ENCODE assay signal across 15 cellular contexts in the genomic region with DNA sequence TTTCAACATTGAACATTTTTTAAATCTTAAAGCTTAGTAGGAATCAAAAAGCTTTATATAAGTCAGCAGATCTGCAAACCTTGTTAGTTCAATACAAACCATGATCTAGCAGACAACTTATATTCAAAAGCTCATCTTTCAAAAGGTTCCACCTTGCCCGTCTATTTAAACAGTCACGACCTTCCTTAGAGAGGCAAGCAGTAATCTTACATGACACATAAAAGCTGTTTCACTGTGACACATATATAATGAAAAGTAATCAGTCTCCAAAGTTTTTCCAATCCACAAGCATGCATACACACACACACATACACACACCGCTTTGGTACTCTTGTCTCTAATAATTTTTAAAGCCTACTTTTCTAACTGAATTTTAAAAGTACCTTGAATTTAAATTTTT. TPM values are rescaled to one million over a fixed set of nuclear protein-coding genes. Genes with fewer than 3 reads are reported as not detected.
DNase-seq lines count a peak whose midpoint lies in the region; ATAC-seq and TF ChIP-seq lines count a peak whose summit lies in the region.
"Had no signal": no experiment of that assay in that cellular context is flagged by ENCODE, and none has a peak within 500 bp of the region (broad histone marks: within the 10 kb centered on the region; RNA-seq: fewer than 3 reads in every experiment).

No MANE protein-coding gene starts in this region.

- peak; percentile 18 for ATAC-seq in GM18868 (IDR thresholded peaks at IDR 0.05; ENCODE audit: unreplicated experiment)
- no peak for ATAC-seq in Panc1
- ATAC-seq in HG02571 (IDR thresholded peaks at IDR 0.05; ENCODE audit: unreplicated experiment), result no peak
- ATAC-seq: left cardiac atrium had no signal

- H3K9me3 ChIP-seq in Panc1 (ENCODE audit: control insufficient read depth, insufficient read depth, low read depth, low read length), result no peaks in the 10 kb centered on the region
- no peaks in the 10 kb centered on the region for H3K9me3 ChIP-seq in esophagus muscularis mucosa
- H3K9me3 ChIP-seq in skeletal muscle satellite cell (replicated peaks; ENCODE audit: low read length), result no peaks in the 10 kb centered on the region
- H3K9me3 ChIP-seq: vagina had no signal

- CTCF ChIA-PET in Panc1 (lab: Charles Lee), result no interaction called here

- intact Hi-C loops in Panc1 (cut with micrococcal nuclease; ENCODE audit: unreplicated experiment), result no loop called here
- intact Hi-C loops in esophagus muscularis mucosa (cut with DNase I), result no loop called here

- H3K36me3 ChIP-seq in Panc1 (ENCODE audit: control insufficient read depth, insufficient read depth, low read length) (peaks cover 12% of the 10 kb centered on the region), esophagus muscularis mucosa (peaks cover 22 to 82% (median 56%) of the 10 kb centered on the region in 4 donors), skeletal muscle satellite cell (ENCODE audit: insufficient read depth, low read length) (peaks cover 50% of the 10 kb centered on the region)

- TF ChIP-seq EP300 in esophagus muscularis mucosa (IDR thresholded peaks at IDR 0.05), result no peak

- TF ChIP-seq CTCF in Panc1 (IDR thresholded peaks at IDR 0.05) (no peak), esophagus muscularis mucosa (IDR thresholded peaks at IDR 0.05) (no peak)

- H3K4me3 ChIP-seq in Panc1 (ENCODE audit: low read depth in 2 of 2, low read length in 2 of 2), result no peak overlapping the region
- H3K4me3 ChIP-seq in esophagus muscularis mucosa, result no peak overlapping the region
- no peak overlapping the region for H3K4me3 ChIP-seq in skeletal muscle satellite cell (ENCODE audit: low read length)
- H3K4me3 ChIP-seq: vagina had no signal

- TSS peak; percentile 28 for BruUV-seq in Panc1 (replicated peaks; lab: Mats Ljungman, UMichigan)

- TF ChIP-seq POLR2A in esophagus muscularis mucosa (IDR thresholded peaks at IDR 0.05; ENCODE audit: low read depth), result no peak

- WGBS in esophagus muscularis mucosa, result 40% methylated on average over 3 of the region's 3 CpGs

- no peak overlapping the region for H3K9ac ChIP-seq in skeletal muscle satellite cell (ENCODE audit: low read depth, low read length)

- no peak overlapping the region for H3K27ac ChIP-seq in Panc1 (ENCODE audit: low read length)
- H3K27ac ChIP-seq in esophagus muscularis mucosa (replicated peaks in 1 of 4), result peak overlapping the region; percentile 5 to 59 (median 36)
- H3K27ac ChIP-seq: HL-60, vagina had no signal

- DNase-seq in Panc1 (ENCODE audit: low read depth, low spot score) (no peak), esophagus muscularis mucosa (ENCODE audit: extremely low spot score) (no peak), ecto neural progenitor cell (ENCODE audit: low spot score) (no peak), NCI-H69 (lab: John Stamatoyannopoulos, UW) (no peak)
- DNase-seq: activated CD4-positive, CD25-positive, alpha-beta regulatory T cell; GF-D8; left cardiac atrium; NCI-H1694 treated with DMSO at 0.1 percent for 48 hours; NCI-H526; SW 1271 had no signal

- in situ Hi-C loops in Panc1 (cut with HindIII; ENCODE audit: low pct_unique_long_range_greater_than_20kb, low sequenced_read_pairs), result no loop called here

- H3K27me3 ChIP-seq in Panc1 (ENCODE audit: control insufficient read depth, insufficient read depth, low read length) (no peaks in the 10 kb centered on the region), esophagus muscularis mucosa (no peaks in the 10 kb centered on the region), skeletal muscle satellite cell (ENCODE audit: control insufficient read depth, insufficient read depth, low read length) (no peaks in the 10 kb centered on the region)
- H3K27me3 ChIP-seq: vagina had no signal

- POLR2A ChIA-PET in Panc1 (lab: Charles Lee), result no interaction called here

- H3K4me2 ChIP-seq in skeletal muscle satellite cell (ENCODE audit: low read length), result peak overlapping the region; percentile 8

- H3K4me1 ChIP-seq in Panc1 (ENCODE audit: control insufficient read depth, insufficient read depth, low read length) (no peaks in the 10 kb centered on the region), esophagus muscularis mucosa (peaks cover 11 to 61% (median 48%) of the 10 kb centered on the region in 4 donors), skeletal muscle satellite cell (ENCODE audit: control insufficient read depth, insufficient read depth, low read length) (peaks cover 13% of the 10 kb centered on the region)

RNA-seq across cellular contexts. Expression of a gene that starts 12.9 kb away (rescaled TPM):
- 180 TPM for total RNA-seq in Panc1 (2021; ENCODE audit: unreplicated experiment)
- 137 TPM for polyA plus RNA-seq in Panc1 (2012; ENCODE audit: insufficient read length)
- 100 to 1,000 TPM; 147 to 927 (median 395) TPM for total RNA-seq in esophagus muscularis mucosa
- total RNA-seq in skeletal muscle satellite cell (2012; rRNA removed), result 482 and 732 TPM in 2 replicates

RNA-seq across cellular contexts. Expression of a gene that starts 47.2 kb away (rescaled TPM):
- total RNA-seq in Panc1 (2021; ENCODE audit: unreplicated experiment) (112 TPM), esophagus muscularis mucosa (10 to 100 TPM; 62.7 to 96.9 (median 75.3) TPM)
- polyA plus RNA-seq in Panc1 (2012; ENCODE audit: insufficient read length), result 51.1 TPM
- 69.0 and 115 TPM in 2 replicates for total RNA-seq in skeletal muscle satellite cell (2012; rRNA removed)
